Comparison of ENCODE assay signal across 8 cellular contexts in the genomic region with DNA sequence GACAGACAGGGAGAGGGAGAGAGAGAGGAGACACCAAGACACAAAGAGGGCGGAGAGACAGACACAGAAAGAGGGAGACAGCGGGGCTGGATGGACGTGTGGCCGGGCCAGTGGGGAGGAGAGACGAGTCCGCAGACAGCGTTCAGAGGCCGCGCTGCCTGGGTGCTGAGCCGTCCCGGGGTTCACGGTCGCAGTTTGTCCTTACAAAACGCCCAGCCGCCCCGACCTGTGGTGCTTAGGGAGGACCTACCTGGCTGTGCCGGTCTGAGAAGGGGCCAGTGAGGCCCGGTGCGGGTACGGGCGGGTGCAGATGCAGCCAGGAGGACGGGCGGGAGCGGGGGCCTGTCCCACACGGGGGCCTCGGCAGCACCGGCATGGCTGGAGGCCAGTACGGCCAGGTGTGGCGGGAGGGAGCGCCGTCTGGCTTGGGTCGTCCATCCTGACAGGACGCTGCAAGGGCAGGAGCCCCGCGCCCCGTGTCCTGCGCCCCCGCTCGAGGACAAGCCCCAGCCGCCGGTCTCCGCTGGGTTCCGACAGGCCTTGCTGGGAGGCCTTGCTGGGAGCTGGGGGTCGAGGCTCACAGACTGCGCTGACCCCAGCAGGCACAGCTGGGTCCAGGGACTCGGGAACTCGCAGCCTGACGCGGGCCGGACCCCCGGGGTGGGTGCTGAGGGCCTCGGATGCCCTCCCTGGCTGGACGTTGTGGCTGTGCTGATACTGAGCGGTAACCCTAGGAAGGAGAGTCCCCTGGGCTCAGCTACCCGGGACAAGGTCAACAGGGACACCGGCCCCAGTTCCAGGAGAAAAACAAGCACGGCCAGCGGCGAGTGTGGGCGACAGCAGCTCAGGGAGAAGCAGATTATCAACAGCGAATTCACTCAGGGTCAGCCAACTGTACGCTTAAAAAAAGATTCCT. TPM values are rescaled to one million over a fixed set of nuclear protein-coding genes. Genes with fewer than 3 reads are reported as not detected.
DNase-seq lines count a peak whose midpoint lies in the region; TF ChIP-seq lines count a peak whose summit lies in the region.

No MANE protein-coding gene starts in this region.

- no peaks in the 10 kb centered on the region for H3K9me3 ChIP-seq in H9 (ENCODE audit: control insufficient read depth, low read depth, low read length)
- H3K9me3 ChIP-seq in PC-9 (ENCODE audit: insufficient read depth, low read depth) = no peaks in the 10 kb centered on the region
- H3K9me3 ChIP-seq in subcutaneous abdominal adipose tissue (ENCODE audit: control insufficient read depth in 5 of 5, low read length in 5 of 5) = no peaks in the 10 kb centered on the region

- POLR2A ChIA-PET in PC-9 (lab: Charles Lee; ENCODE audit: unreplicated experiment) = no interaction called here

- H3K4me3 ChIP-seq in PC-9 (peak overlapping the region; percentile 73), subcutaneous abdominal adipose tissue (ENCODE audit: low read depth in 1 of 5, low read length in 5 of 5) (peak overlapping the region; percentile 63 to 74 (median 71))

- no peak overlapping the region for H2AFZ ChIP-seq in H9 (ENCODE audit: low read length)
- peak overlapping the region; percentile 94 for H2AFZ ChIP-seq in PC-9

- H3K27me3 ChIP-seq in H9 (ENCODE audit: insufficient read depth, low read length) (no peaks in the 10 kb centered on the region; the same call in 1 of the 2 replicates), PC-9 (ENCODE audit: insufficient read depth, low read depth) (peaks cover 32% of the 10 kb centered on the region), subcutaneous abdominal adipose tissue (ENCODE audit: control insufficient read depth in 5 of 5, insufficient read depth in 4 of 5, low read length in 5 of 5) (peaks cover 0 to 6% (median 0%) of the 10 kb centered on the region in 5 donors)

- peaks cover 0 to 4% (median 0%) of the 10 kb centered on the region in 3 experiments; a peak in 3 of 7 replicates for H3K36me3 Mint-ChIP-seq in H9 (ENCODE audit: insufficient read depth in 1 of 3, low read depth in 3 of 3)

- H2BK12ac ChIP-seq in H9 (ENCODE audit: insufficient read length, low read depth, low read length) = no peak overlapping the region

- BruUV-seq in PC-9 (replicated peaks; lab: Mats Ljungman, UMichigan) = TSS peak; percentile 98

- H3K14ac ChIP-seq in H9 (ENCODE audit: insufficient read depth, low read length) = 0 out of 2 replicates have a peak overlapping the region, but pooled peaks have one; percentile 13

- CTCF ChIA-PET in PC-9 (lab: Charles Lee) = no interaction called here

- no peak overlapping the region for H2BK5ac ChIP-seq in H9 (ENCODE audit: insufficient read length, low read length)

- in situ Hi-C loops in Caki2 (cut with HindIII; ENCODE audit: low pct_unique_long_range_greater_than_20kb, low sequenced_read_pairs) = no loop called here

- H3K79me2 ChIP-seq in H9 (ENCODE audit: insufficient read depth, low read length) (no peaks in the 10 kb centered on the region), PC-9 (ENCODE audit: low read depth) (no peaks in the 10 kb centered on the region)

- intact Hi-C loops in PC-9 (cut with micrococcal nuclease; ENCODE audit: unreplicated experiment) = no loop called here

- no peak overlapping the region for H3K4ac ChIP-seq in H9 (ENCODE audit: low read depth, low read length)

- H3K4me3 Mint-ChIP-seq in H9 = peak overlapping the region; percentile 65 to 78

- H3F3A ChIP-seq in PC-9 (ENCODE audit: insufficient read depth, low read depth) = peaks cover 8% of the 10 kb centered on the region; the same call in 1 of the 2 replicates

- peak overlapping the region in 1 of 3 experiments; percentile 70; a peak in 3 of 7 replicates for H3K27ac Mint-ChIP-seq in H9

- no peak overlapping the region for H4K5ac ChIP-seq in H9 (ENCODE audit: insufficient read length, low read depth, low read length)

- H3K36me3 ChIP-seq in PC-9 (ENCODE audit: low read depth) = no peaks in the 10 kb centered on the region
- H3K36me3 ChIP-seq in subcutaneous abdominal adipose tissue (ENCODE audit: control insufficient read depth in 5 of 5, insufficient read depth in 5 of 5, low read length in 5 of 5) = no peaks in the 10 kb centered on the region

- H3K79me1 ChIP-seq in H9 (ENCODE audit: insufficient read depth, low read depth, low read length, poor library complexity, severe bottlenecking) = no peaks in the 10 kb centered on the region

- H3T11ph ChIP-seq in H9 (ENCODE audit: low read length) = no peak overlapping the region

- H2BK15ac ChIP-seq in H9 (ENCODE audit: low read depth, low read length) = no peak overlapping the region

- H4K8ac ChIP-seq in H9 (replicated peaks; ENCODE audit: insufficient read length, low read depth, low read length) = no peak overlapping the region

- H3K27ac ChIP-seq in H9 (ENCODE audit: insufficient read length, low read depth, low read length) (no peak overlapping the region), PC-9 (peak overlapping the region; percentile 28; the same call in 1 of the 2 replicates), caudate nucleus (ENCODE audit: low read depth, low read length) (peak overlapping the region; percentile 62), subcutaneous abdominal adipose tissue (ENCODE audit: low read depth, low read length) (peak overlapping the region; percentile 52)

- DNase-seq in Caki2 (ENCODE audit: low read depth) (peak; percentile 32), H9 (peak; percentile 66), PC-9 (peak in 1 of 2 experiments; percentile 13), caudate nucleus (lab: John Stamatoyannopoulos, UW) (peak in 17 of 61 donors; percentile 30 to 70 (median 48)), left kidney (ENCODE audit: low read depth, low spot score) (peak; percentile 60), cortex of kidney (lab: John Stamatoyannopoulos, UW) (no peak)
- no peak for DNase-seq in stimulated activated CD4-positive, alpha-beta T cell treated with anti-CD3 and anti-CD28 coated beads, Interleukin-1b, Interleukin-23, amount 100 ng/mL, for 48 hours

- H3K9ac ChIP-seq in H9 (ENCODE audit: extremely low read depth, insufficient read length, low read length) (peak overlapping the region; percentile 40), subcutaneous abdominal adipose tissue (ENCODE audit: low read length in 5 of 5) (peak overlapping the region in 4 of 5 donors; percentile 51 to 78 (median 62))

- no peak overlapping the region for H4K91ac ChIP-seq in H9 (ENCODE audit: insufficient read length, low read depth, low read length)

- no peak overlapping the region for H2AK5ac ChIP-seq in H9 (ENCODE audit: insufficient read length, low read length)

- peaks cover 12% of the 10 kb centered on the region for H3K23me2 ChIP-seq in H9 (ENCODE audit: insufficient read length, low read depth, low read length, poor library complexity, severe bottlenecking)

- H3K4me1 ChIP-seq in H9 (ENCODE audit: insufficient read depth, low read length) (no peaks in the 10 kb centered on the region), PC-9 (replicated peaks; ENCODE audit: insufficient read depth) (peaks cover 6% of the 10 kb centered on the region; the same call in 1 of the 2 replicates), subcutaneous abdominal adipose tissue (ENCODE audit: control insufficient read depth in 5 of 5, insufficient read depth in 5 of 5, low read length in 5 of 5) (peaks cover 0 to 24% (median 22%) of the 10 kb centered on the region in 5 donors)

- H4K20me1 ChIP-seq in H9 (ENCODE audit: control insufficient read depth, insufficient read depth, insufficient read length) (no peaks in the 10 kb centered on the region), PC-9 (ENCODE audit: insufficient read depth) (no peaks in the 10 kb centered on the region)

- H3K9me2 ChIP-seq in PC-9 (ENCODE audit: insufficient read depth) = no peaks in the 10 kb centered on the region

- no peak overlapping the region for H3K56ac ChIP-seq in H9 (ENCODE audit: insufficient read length, low read depth, low read length)

- H3K4me2 ChIP-seq in H9 (ENCODE audit: insufficient read depth, insufficient read length, low read length) (peak overlapping the region; percentile 45), PC-9 (peak overlapping the region; percentile 99)

- whole genome bisulfite sequencing in H9 (ENCODE audit: extremely low coverage, insufficient read length, low lambda C conversion rate) = no CpG with 5 or more reads among the region's 62 CpGs

- H2BK20ac ChIP-seq in H9 (ENCODE audit: low read depth, low read length, poor library complexity, severe bottlenecking) = no peak overlapping the region

- H2BK120ac ChIP-seq in H9 (ENCODE audit: low read depth, low read length, poor library complexity, severe bottlenecking) = no peak overlapping the region

- H3K23ac ChIP-seq in H9 (ENCODE audit: insufficient read length, low read depth, low read length) = no peak overlapping the region

- H3K18ac ChIP-seq in H9 (ENCODE audit: insufficient read length, low read depth, low read length) = no peak overlapping the region

- no peak for TF ChIP-seq CTCF in H9 (conservative IDR thresholded peaks at IDR 0.05)
- TF ChIP-seq CTCF in PC-9 (conservative IDR thresholded peaks at IDR 0.05) = no peak

- peaks cover 0 to 4% of the 10 kb centered on the region in 2 experiments; a peak in 3 of 5 replicates for H3K9me3 Mint-ChIP-seq in H9

- peaks cover 40% of the 10 kb centered on the region for H3K27me3 Mint-ChIP-seq in H9 (ENCODE audit: low read depth)

- H3K4me1 Mint-ChIP-seq in H9 = peaks cover 33% of the 10 kb centered on the region in 2 experiments

RNA-seq across cellular contexts. Expression of gene PROZ, which starts 5.3 kb away (rescaled TPM):
- total RNA-seq in Caki2 (2014; rRNA removed; shearing (Covaris generic); ENCODE audit: low replicate concordance) = not detected in 2 replicates
- not detected in 2 replicates for total RNA-seq in H9 (2021)
- not detected in 2 replicates for total RNA-seq in PC-9 (2021)

RNA-seq across cellular contexts. Expression of gene F10, which starts 30.6 kb away (rescaled TPM):
- not detected in 2 replicates for total RNA-seq in Caki2 (2014; rRNA removed; shearing (Covaris generic); ENCODE audit: low replicate concordance)
- total RNA-seq in H9 (2021) (1.7 TPM in 2 replicates), PC-9 (2021) (not detected in 2 replicates)

RNA-seq across cellular contexts. Expression of gene F7, which starts 47.6 kb away (rescaled TPM):
- total RNA-seq in Caki2 (2014; rRNA removed; shearing (Covaris generic); ENCODE audit: low replicate concordance) = not detected in 2 replicates
- total RNA-seq in H9 (2021) (0.66 and 0.81 TPM in 2 replicates), PC-9 (2021) (not detected in 2 replicates)

RNA-seq across cellular contexts. Expression of gene PCID2, which starts 55.3 kb away (rescaled TPM):
- total RNA-seq in Caki2 (2014; rRNA removed; shearing (Covaris generic); ENCODE audit: low replicate concordance) = 60.9 and 76.2 TPM in 2 replicates
- total RNA-seq in H9 (2021) (62.3 and 66.0 TPM in 2 replicates), PC-9 (2021) (48.3 and 71.8 TPM in 2 replicates)

RNA-seq across cellular contexts. Expression of gene CUL4A, which starts 56.3 kb away (rescaled TPM):
- total RNA-seq in Caki2 (2014; rRNA removed; shearing (Covaris generic); ENCODE audit: low replicate concordance) = 77.8 and 83.4 TPM in 2 replicates
- total RNA-seq in H9 (2021) (94.7 and 97.9 TPM in 2 replicates), PC-9 (2021) (90.8 and 91.0 TPM in 2 replicates)

Comparison
In these comparisons a context has a peak if more than half of its experiments do, and no peak if none do; other contexts are left out.
1. DNase-seq: peak in Caki2 (single experiment), H9 (single experiment) and left kidney (single experiment); none in cortex of kidney (single experiment) and stimulated activated CD4-positive, alpha-beta T cell treated with anti-CD3 and anti-CD28 coated beads, Interleukin-1b, Interleukin-23, amount 100 ng/mL, for 48 hours (single experiment).